Comparison of ENCODE assay signal across 9 cellular contexts in the genomic region with DNA sequence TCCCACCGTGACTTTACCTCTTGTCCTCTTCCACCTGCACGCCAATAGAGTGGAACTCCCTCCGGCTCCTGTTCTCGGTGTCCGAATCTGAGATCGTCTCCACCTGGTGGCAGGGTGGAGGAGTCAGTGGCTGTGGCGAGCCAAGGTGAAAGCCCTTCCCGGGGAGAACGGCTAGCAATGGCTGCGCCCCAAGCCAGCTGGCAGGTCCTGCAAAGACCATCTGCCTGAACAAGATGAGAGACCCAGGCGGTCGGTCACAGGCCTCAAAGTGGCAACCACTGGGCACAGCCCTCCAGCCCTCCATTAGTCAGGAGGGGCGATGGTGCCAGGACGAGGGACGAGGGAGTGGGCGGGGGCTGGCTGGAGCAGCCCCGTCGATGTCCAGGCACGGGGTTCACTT. TPM values are rescaled to one million over a fixed set of nuclear protein-coding genes. Genes with fewer than 3 reads are reported as not detected.
DNase-seq lines count a peak whose midpoint lies in the region; ATAC-seq and TF ChIP-seq lines count a peak whose summit lies in the region.
"Had no signal": no experiment of that assay in that cellular context is flagged by ENCODE, and none has a peak within 500 bp of the region (broad histone marks: within the 10 kb centered on the region; RNA-seq: fewer than 3 reads in every experiment).

No MANE protein-coding gene starts in this region.

- ATAC-seq in omental fat pad (ENCODE audit: low FRiP score), result peak; percentile 23
- no peak for ATAC-seq in HG02798 (IDR thresholded peaks at IDR 0.05; ENCODE audit: poor library complexity, unreplicated experiment)

- peak; percentile 87 for DNase-seq in G401 (ENCODE audit: low spot score)
- DNase-seq in NCI-H510A (lab: John Stamatoyannopoulos, UW), result peak; percentile 32
- no peak for DNase-seq in effector memory CD4-positive, alpha-beta T cell
- DNase-seq in omental fat pad (ENCODE audit: low spot score), result no peak
- DNase-seq in NCI-H446 (lab: John Stamatoyannopoulos, UW), result no peak
- no peak for DNase-seq in NCI-H69 (lab: John Stamatoyannopoulos, UW)
- DNase-seq in NCI-H2081 (lab: John Stamatoyannopoulos, UW), result no peak
- DNase-seq: NCI-H2227 treated with DMSO at 0.1 percent for 48 hours had no signal

- TF ChIP-seq CTCF in omental fat pad (IDR thresholded peaks at IDR 0.05), result no peak

- no peak overlapping the region for H3K27ac ChIP-seq in effector memory CD4-positive, alpha-beta T cell (ENCODE audit: insufficient read depth, low read length, poor library complexity, severe bottlenecking)

- H3K4me3 ChIP-seq in effector memory CD4-positive, alpha-beta T cell (ENCODE audit: insufficient read depth, low read depth, low read length, poor library complexity, severe bottlenecking), result peak overlapping the region; percentile 49

- no peaks in the 10 kb centered on the region for H3K36me3 ChIP-seq in effector memory CD4-positive, alpha-beta T cell (ENCODE audit: control insufficient read depth, insufficient read depth, low read length)

- peaks cover 9% of the 10 kb centered on the region for H3K4me1 ChIP-seq in effector memory CD4-positive, alpha-beta T cell (ENCODE audit: control insufficient read depth, insufficient read depth, low read length, poor library complexity, severe bottlenecking)

- H3K9me3 ChIP-seq in effector memory CD4-positive, alpha-beta T cell (ENCODE audit: control insufficient read depth, low read length), result no peaks in the 10 kb centered on the region

- in situ Hi-C loops in G401 (cut with HindIII; ENCODE audit: low sequenced_read_pairs), result no loop called here

- H3K27me3 ChIP-seq in effector memory CD4-positive, alpha-beta T cell (replicated peaks; ENCODE audit: control insufficient read depth, insufficient read depth, low read length, poor library complexity, severe bottlenecking), result peaks cover 11% of the 10 kb centered on the region

RNA-seq across cellular contexts. Expression of a gene that starts 25.4 kb away (rescaled TPM):
- total RNA-seq in G401 (2014; rRNA removed; shearing (Covaris generic)), result 64.5 and 72.1 TPM in 2 replicates
- total RNA-seq in omental fat pad, result 10 to 100 TPM; 34.0 to 65.4 (median 42.1) TPM

RNA-seq across cellular contexts. Expression of a gene that starts 44.5 kb away (rescaled TPM):
- 3.1 and 4.5 TPM in 2 replicates for total RNA-seq in G401 (2014; rRNA removed; shearing (Covaris generic))
- total RNA-seq in omental fat pad, result under 1 TPM; 0.25 to 0.84 (median 0.30) TPM

Comparison
In these comparisons a context has a peak if more than half of its experiments do, and no peak if none do; other contexts are left out.
1. DNase-seq: peak in G401 (single experiment) and NCI-H510A (single experiment); none in effector memory CD4-positive, alpha-beta T cell (0 of 3), omental fat pad (single experiment), NCI-H446 (0 of 2), NCI-H69 (single experiment) and NCI-H2081 (0 of 2).